8 cellular contexts compared by ENCODE assay signal in genomic region chr21:42818328-42818749, GRCh38.
DNase-seq lines count a peak whose midpoint lies in the region; ATAC-seq lines count a peak whose summit lies in the region.

No MANE protein-coding gene starts in this region.

- DNase-seq in EH (ENCODE audit: low read depth) (peak; percentile 41), NCI-H2029 treated with DMSO at 0.1 percent for 48 hours (lab: John Stamatoyannopoulos, UW) (peak; percentile 43), mesenteric fat pad (ENCODE audit: low spot score) (peak; percentile 78)
- DNase-seq in activated CD4-positive, alpha-beta memory T cell treated with anti-CD3 and anti-CD28 coated beads for 36 hours: peak; percentile 73
- peak; percentile 44 to 61 (median 59) for DNase-seq in effector memory CD8-positive, alpha-beta T cell
- DNase-seq in stimulated activated naive CD8-positive, alpha-beta T cell treated with anti-CD3 and anti-CD28 coated beads, Interleukin-15, amount 100 ng/mL, for 72 hours: peak; percentile 46 to 52

- H3K36me3 Mint-ChIP-seq in activated CD4-positive, alpha-beta memory T cell treated with anti-CD3 and anti-CD28 coated beads for 36 hours: peaks cover 2% of the 10 kb centered on the region
- H3K36me3 Mint-ChIP-seq in effector memory CD8-positive, alpha-beta T cell (ENCODE audit: insufficient read depth): peaks cover 2% of the 10 kb centered on the region

- ATAC-seq in effector memory CD8-positive, alpha-beta T cell (replicated peaks): peak; percentile 69
- peak; percentile 82 for ATAC-seq in stimulated activated naive CD8-positive, alpha-beta T cell treated with anti-CD3 and anti-CD28 coated beads, Interleukin-15, amount 100 ng/mL, for 72 hours
- ATAC-seq in HG03469 (IDR thresholded peaks at IDR 0.05; ENCODE audit: unreplicated experiment) (no peak), GM18511 (IDR thresholded peaks at IDR 0.05; ENCODE audit: unreplicated experiment) (no peak)

- intact Hi-C loops in activated CD4-positive, alpha-beta memory T cell treated with anti-CD3 and anti-CD28 coated beads for 36 hours (cut with micrococcal nuclease): loop anchor here (5.0 kb wide), 2 partner anchors 166 to 226 kb away; partner anchors contain the start of gene PDE9A

- CTCF ChIA-PET in activated CD4-positive, alpha-beta memory T cell treated with anti-CD3 and anti-CD28 coated beads for 36 hours (lab: Charles Lee): interaction anchor here (0.6 to 6.2 kb wide), 9 partner anchors 21 to 224 kb away, joined by 3 to 61 read pairs (median 3); no protein-coding TSS in a partner anchor

- POLR2A ChIA-PET in activated CD4-positive, alpha-beta memory T cell treated with anti-CD3 and anti-CD28 coated beads for 36 hours (lab: Charles Lee): no interaction called here

- peaks cover 5% of the 10 kb centered on the region for H3K27me3 Mint-ChIP-seq in activated CD4-positive, alpha-beta memory T cell treated with anti-CD3 and anti-CD28 coated beads for 36 hours
- peaks cover 12 to 14% of the 10 kb centered on the region in 2 donors for H3K27me3 Mint-ChIP-seq in effector memory CD8-positive, alpha-beta T cell
- no peaks in the 10 kb centered on the region for H3K27me3 Mint-ChIP-seq in stimulated activated naive CD8-positive, alpha-beta T cell treated with anti-CD3 and anti-CD28 coated beads, Interleukin-15, amount 100 ng/mL, for 72 hours

- H3K4me1 Mint-ChIP-seq in activated CD4-positive, alpha-beta memory T cell treated with anti-CD3 and anti-CD28 coated beads for 36 hours (ENCODE audit: low read depth): no peaks in the 10 kb centered on the region
- H3K4me1 Mint-ChIP-seq in effector memory CD8-positive, alpha-beta T cell (ENCODE audit: low read depth in 2 of 2): peaks cover 3 to 5% of the 10 kb centered on the region in 2 donors
- peaks cover 5% of the 10 kb centered on the region for H3K4me1 Mint-ChIP-seq in stimulated activated naive CD8-positive, alpha-beta T cell treated with anti-CD3 and anti-CD28 coated beads, Interleukin-15, amount 100 ng/mL, for 72 hours

- no peak overlapping the region for H3K27ac Mint-ChIP-seq in activated CD4-positive, alpha-beta memory T cell treated with anti-CD3 and anti-CD28 coated beads for 36 hours
- peak overlapping the region in 1 of 2 donors; percentile 30 for H3K27ac Mint-ChIP-seq in effector memory CD8-positive, alpha-beta T cell
- no peak overlapping the region for H3K27ac Mint-ChIP-seq in stimulated activated naive CD8-positive, alpha-beta T cell treated with anti-CD3 and anti-CD28 coated beads, Interleukin-15, amount 100 ng/mL, for 72 hours

- peaks cover 2% of the 10 kb centered on the region for H3K9me3 Mint-ChIP-seq in activated CD4-positive, alpha-beta memory T cell treated with anti-CD3 and anti-CD28 coated beads for 36 hours
- no peaks in the 10 kb centered on the region for H3K9me3 Mint-ChIP-seq in effector memory CD8-positive, alpha-beta T cell
- peaks cover 0 to 4% of the 10 kb centered on the region in 2 donors for H3K9me3 Mint-ChIP-seq in stimulated activated naive CD8-positive, alpha-beta T cell treated with anti-CD3 and anti-CD28 coated beads, Interleukin-15, amount 100 ng/mL, for 72 hours

- H3K4me3 Mint-ChIP-seq in activated CD4-positive, alpha-beta memory T cell treated with anti-CD3 and anti-CD28 coated beads for 36 hours: no peak overlapping the region
- H3K4me3 Mint-ChIP-seq in effector memory CD8-positive, alpha-beta T cell: no peak overlapping the region
- no peak overlapping the region for H3K4me3 Mint-ChIP-seq in stimulated activated naive CD8-positive, alpha-beta T cell treated with anti-CD3 and anti-CD28 coated beads, Interleukin-15, amount 100 ng/mL, for 72 hours

Comparison
In these comparisons a context has a peak if more than half of its experiments do, and no peak if none do; other contexts are left out.
1. ATAC-seq: peak in effector memory CD8-positive, alpha-beta T cell (single experiment) and stimulated activated naive CD8-positive, alpha-beta T cell treated with anti-CD3 and anti-CD28 coated beads, Interleukin-15, amount 100 ng/mL, for 72 hours (single experiment); none in HG03469 (single experiment) and GM18511 (single experiment).
2. Peak in every context shown above with its lines, with median percentiles within 50 percentile points of each other: DNase-seq.